Comparison of ENCODE assay signal across 1 cellular context in the genomic region with DNA sequence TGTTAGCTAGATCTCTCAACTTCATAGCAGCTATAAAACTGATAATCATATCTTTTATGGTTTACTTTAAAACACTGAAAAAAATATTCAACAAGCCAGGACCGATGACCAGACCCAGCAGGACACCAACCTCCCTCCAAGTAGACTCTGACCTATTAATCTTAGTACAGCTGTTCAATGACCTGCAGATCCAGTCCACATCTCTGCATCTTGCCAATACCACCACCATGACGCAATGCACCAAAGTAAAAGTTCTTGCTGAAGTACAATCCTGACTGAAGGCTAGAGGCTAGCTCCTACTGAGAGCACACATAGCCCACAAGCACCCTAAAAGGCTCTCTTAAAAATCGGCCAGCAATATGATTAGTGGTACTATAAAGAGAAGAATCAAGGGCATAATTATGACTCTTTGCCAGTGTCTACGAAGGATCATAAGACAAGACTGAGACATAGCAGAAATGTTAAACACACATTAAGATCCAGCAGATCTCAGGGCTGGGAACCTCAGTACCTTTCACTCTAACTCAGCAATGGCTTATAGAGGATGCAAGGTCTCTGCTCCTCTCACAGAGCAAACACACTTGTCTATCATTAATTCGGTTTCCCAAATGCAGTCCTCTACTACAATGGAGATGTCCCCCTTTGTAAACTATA.
TF ChIP-seq lines count a peak whose summit lies in the region.

No MANE protein-coding gene starts in this region.

TF ChIP-seq in HepG2, 621 proteins besides CTCF, POLR2A, EP300 and RAD21:
- TF ChIP-seq CEBPB (IDR thresholded peaks at IDR 0.05; ENCODE audit: borderline replicate concordance, low read depth, low read length), result peak; percentile 37; the same call in 1 of the 2 replicates
- TF ChIP-seq FOXO1 (CRISPR knock-in tag; IDR thresholded peaks at IDR 0.05), result no peak
